Comparison of ENCODE assay signal across 14 cellular contexts in genomic region chr13:48186722-48187121, GRCh38.
"Had no signal": no experiment of that assay in that cellular context is flagged by ENCODE, and none has a peak within 500 bp of the region (broad histone marks: within the 10 kb centered on the region; RNA-seq: fewer than 3 reads in every experiment).

No MANE protein-coding gene starts in this region.

- H3K27ac Mint-ChIP-seq: activated naive CD4-positive, alpha-beta T cell treated with anti-CD3 and anti-CD28 coated beads, Interleukin-2, amount 50 U/mL, for 72 hours had no signal

- H3K4me3 ChIP-seq: breast epithelium, mucosa of descending colon, sigmoid colon, testis had no signal

- H3K27me3 Mint-ChIP-seq: stimulated activated naive CD8-positive, alpha-beta T cell treated with anti-CD3 and anti-CD28 coated beads, Interleukin-15, Interleukin-2, amounts not matched to agents 100 ng/mL and 50 ng/mL, for 24 hours had no signal

- H3K27ac ChIP-seq: breast epithelium, foreskin keratinocyte, sigmoid colon, testis had no signal

- DNase-seq: aorta; foreskin keratinocyte; head of caudate nucleus; islet precursor cell; mammary epithelial cell; sigmoid colon; stimulated activated CD4-positive, alpha-beta T cell treated with anti-CD3 and anti-CD28 coated beads, Interleukin-2, amount 100 ng/mL, for 48 hours; testis had no signal

- H3K36me3 Mint-ChIP-seq: activated naive CD4-positive, alpha-beta T cell treated with anti-CD3 and anti-CD28 coated beads, Interleukin-2, amount 50 U/mL, for 72 hours had no signal

- H3K27me3 ChIP-seq: breast epithelium, sigmoid colon, testis had no signal

- H3K36me3 ChIP-seq: breast epithelium, sigmoid colon had no signal

- H3K4me1 ChIP-seq: breast epithelium, foreskin keratinocyte, sigmoid colon, testis had no signal

- ATAC-seq: foreskin keratinocyte, left lobe of liver had no signal

- H3K9me3 ChIP-seq: breast epithelium, mucosa of descending colon, sigmoid colon, testis had no signal

- H3K9me3 Mint-ChIP-seq: activated CD4-positive, alpha-beta memory T cell treated with anti-CD3 and anti-CD28 coated beads, Interleukin-2, amount 10 ng/mL, durations not matched to agents 7 days and 5 days; activated naive CD4-positive, alpha-beta T cell treated with anti-CD3 and anti-CD28 coated beads, Interleukin-2, amount 50 U/mL, for 72 hours; stimulated activated naive CD8-positive, alpha-beta T cell treated with anti-CD3 and anti-CD28 coated beads, Interleukin-15, Interleukin-2, amounts not matched to agents 100 ng/mL and 50 ng/mL, for 24 hours had no signal
